8 cellular contexts compared by ENCODE assay signal in the genomic region with DNA sequence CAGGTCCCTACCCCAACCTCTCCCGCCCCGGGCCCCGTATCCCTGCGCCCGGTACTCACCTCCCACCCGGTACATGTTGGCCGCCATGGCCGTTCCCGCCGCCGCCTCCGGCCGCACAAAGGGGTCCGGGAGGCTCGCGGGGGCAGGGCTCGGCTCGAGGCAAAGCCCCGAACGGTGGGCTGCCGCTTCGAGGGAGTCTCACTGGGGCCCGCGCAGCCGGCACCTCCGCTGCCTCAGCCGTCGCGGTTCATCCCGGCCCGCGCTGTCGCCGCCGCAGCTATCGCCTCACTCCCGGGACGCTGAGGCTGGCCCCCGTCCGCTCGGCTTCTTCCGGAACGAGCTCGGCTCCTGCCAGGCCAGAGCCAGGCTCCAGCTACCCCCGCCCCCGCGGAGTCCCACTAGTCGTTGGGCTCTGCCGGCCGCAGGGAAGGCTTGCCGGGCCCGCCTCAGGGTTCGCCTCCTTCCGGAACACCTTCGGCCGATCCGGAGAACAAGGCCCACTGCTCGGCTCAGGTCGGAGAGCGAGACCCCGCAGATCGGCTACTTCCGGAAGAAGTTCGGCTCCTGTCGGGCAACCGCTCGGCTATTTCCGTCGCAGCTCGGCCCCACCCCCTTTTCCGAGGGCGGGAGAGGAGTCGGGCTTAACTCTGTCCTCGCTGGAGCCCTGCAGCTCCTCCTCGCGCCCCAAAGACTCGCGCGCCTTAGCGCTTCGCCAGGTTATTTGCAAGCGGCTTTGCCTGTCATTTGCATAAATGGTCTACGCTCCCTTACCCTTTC. TPM values are rescaled to one million over a fixed set of nuclear protein-coding genes. Genes with fewer than 3 reads are reported as not detected.
DNase-seq lines count a peak whose midpoint lies in the region; ATAC-seq and TF ChIP-seq lines count a peak whose summit lies in the region.

A gene (minus strand): TSS at position 502 of the 777 bp plus-strand sequence. CDS start 415 bp downstream, at position 87.

- H3K4me3 ChIP-seq in SU-DHL-6 (ENCODE audit: insufficient read depth, low read length, poor library complexity, severe bottlenecking) (peak within 1 kb of the TSS; percentile 88), ovary (peak within 1 kb of the TSS; percentile 81), thyroid gland (replicated peaks in 1 of 3) (peak within 1 kb of the TSS; percentile 86 to 96 (median 87))

- H3K4me1 Mint-ChIP-seq in activated naive CD8-positive, alpha-beta T cell treated with anti-CD3 and anti-CD28 coated beads, Interleukin-2, amount 10 ng/mL, durations not matched to agents 7 days and 5 days: peaks cover 34% of the 10 kb centered on the region
- peaks cover 23% of the 10 kb centered on the region for H3K4me1 Mint-ChIP-seq in glutamatergic neuron (ENCODE audit: low read depth, unreplicated experiment)

- peak; percentile 38 for TF ChIP-seq POLR2A in GM10847 (IDR thresholded peaks at IDR 0.05; ENCODE audit: extremely low read depth, insufficient read length)
- TF ChIP-seq POLR2A in ovary (IDR thresholded peaks at IDR 0.05): peak; percentile 59
- peak in 1 of 2 donors; percentile 62 for TF ChIP-seq POLR2A in thyroid gland (IDR thresholded peaks at IDR 0.05)

- H3K27ac ChIP-seq in SU-DHL-6 (ENCODE audit: low read depth, low read length): peak within 1 kb of the TSS; percentile 84
- peak within 1 kb of the TSS; percentile 91 to 95 for H3K27ac ChIP-seq in ovary
- peak within 1 kb of the TSS; percentile 82 to 95 (median 86) for H3K27ac ChIP-seq in thyroid gland

- peak within 1 kb of the TSS; percentile 99 for H3K9ac ChIP-seq in SU-DHL-6 (ENCODE audit: low read length)

- WGBS in ovary, 3 donors: 0 to 1% (median 0%) methylated on average over 55 to 83 of the region's 83 CpGs
- 1 to 4% methylated on average over 10 to 22 of the region's 83 CpGs for WGBS in thyroid gland, 2 donors

- no peaks in the 10 kb centered on the region for H3K27me3 Mint-ChIP-seq in activated naive CD8-positive, alpha-beta T cell treated with anti-CD3 and anti-CD28 coated beads, Interleukin-2, amount 10 ng/mL, durations not matched to agents 7 days and 5 days
- peaks cover 27% of the 10 kb centered on the region for H3K27me3 Mint-ChIP-seq in glutamatergic neuron (ENCODE audit: unreplicated experiment)

- H3K36me3 ChIP-seq in SU-DHL-6 (ENCODE audit: low read length) (peaks cover 18% of the 10 kb centered on the region; the same call in 1 of the 2 replicates), ovary (no peaks in the 10 kb centered on the region), thyroid gland (peaks cover 17 to 25% of the 10 kb centered on the region in 2 donors)

- peak; percentile 99 for DNase-seq in NCI-H128 (lab: John Stamatoyannopoulos, UW; ENCODE audit: unreplicated experiment)
- peak; percentile 99 for DNase-seq in activated naive CD8-positive, alpha-beta T cell treated with anti-CD3 and anti-CD28 coated beads, Interleukin-2, amount 10 ng/mL, durations not matched to agents 7 days and 5 days
- DNase-seq in glutamatergic neuron: peak; percentile 98
- peak; percentile 98 to 100 (median 99) for DNase-seq in ovary
- DNase-seq in thyroid gland: peak; percentile 99

- peaks cover 20% of the 10 kb centered on the region for H3F3A ChIP-seq in SU-DHL-6 (ENCODE audit: insufficient read depth)

- H3K27me3 ChIP-seq in SU-DHL-6 (ENCODE audit: low read length): no peaks in the 10 kb centered on the region
- H3K27me3 ChIP-seq in ovary: no peaks in the 10 kb centered on the region
- H3K27me3 ChIP-seq in thyroid gland: no peaks in the 10 kb centered on the region

- no peak for TF ChIP-seq EP300 in ovary (IDR thresholded peaks at IDR 0.05)

- H3K79me2 ChIP-seq in SU-DHL-6 (ENCODE audit: insufficient read depth, low read length): peaks cover 33% of the 10 kb centered on the region

- peaks cover 52% of the 10 kb centered on the region for H3K36me3 Mint-ChIP-seq in activated naive CD8-positive, alpha-beta T cell treated with anti-CD3 and anti-CD28 coated beads, Interleukin-2, amount 10 ng/mL, durations not matched to agents 7 days and 5 days
- H3K36me3 Mint-ChIP-seq in glutamatergic neuron (ENCODE audit: unreplicated experiment): peaks cover 8% of the 10 kb centered on the region

- peak within 1 kb of the TSS; percentile 88 for H3K27ac Mint-ChIP-seq in activated naive CD8-positive, alpha-beta T cell treated with anti-CD3 and anti-CD28 coated beads, Interleukin-2, amount 10 ng/mL, durations not matched to agents 7 days and 5 days
- peak within 1 kb of the TSS; percentile 93 for H3K27ac Mint-ChIP-seq in glutamatergic neuron (ENCODE audit: unreplicated experiment)

- ATAC-seq in HG02678 (IDR thresholded peaks at IDR 0.05; ENCODE audit: unreplicated experiment): peak; percentile 75
- peak; percentile 89 for ATAC-seq in activated naive CD8-positive, alpha-beta T cell treated with anti-CD3 and anti-CD28 coated beads, Interleukin-2, amount 10 ng/mL, durations not matched to agents 7 days and 5 days (ENCODE audit: low read depth)

- H2AFZ ChIP-seq in SU-DHL-6 (ENCODE audit: low read depth, low read length, severe bottlenecking): no peak within 1 kb of the TSS

- peak within 1 kb of the TSS; percentile 90 for H3K4me2 ChIP-seq in SU-DHL-6 (ENCODE audit: low read depth, low read length, poor library complexity, severe bottlenecking)

- no peaks in the 10 kb centered on the region for H3K9me3 ChIP-seq in SU-DHL-6 (ENCODE audit: insufficient read depth, low read length)
- H3K9me3 ChIP-seq in ovary: no peaks in the 10 kb centered on the region
- H3K9me3 ChIP-seq in thyroid gland: no peaks in the 10 kb centered on the region

- H4K20me1 ChIP-seq in SU-DHL-6 (ENCODE audit: low read depth, low read length): no peaks in the 10 kb centered on the region

- H3K4me1 ChIP-seq in ovary (ENCODE audit: insufficient read depth): peaks cover 9% of the 10 kb centered on the region
- peaks cover 19 to 21% of the 10 kb centered on the region in 2 donors for H3K4me1 ChIP-seq in thyroid gland

- H3K9me3 Mint-ChIP-seq in activated naive CD8-positive, alpha-beta T cell treated with anti-CD3 and anti-CD28 coated beads, Interleukin-2, amount 10 ng/mL, durations not matched to agents 7 days and 5 days: no peaks in the 10 kb centered on the region
- peaks cover 29% of the 10 kb centered on the region for H3K9me3 Mint-ChIP-seq in glutamatergic neuron (ENCODE audit: unreplicated experiment)

- H3K4me3 Mint-ChIP-seq in activated naive CD8-positive, alpha-beta T cell treated with anti-CD3 and anti-CD28 coated beads, Interleukin-2, amount 10 ng/mL, durations not matched to agents 7 days and 5 days: peak within 1 kb of the TSS; percentile 87
- peak within 1 kb of the TSS; percentile 99 for H3K4me3 Mint-ChIP-seq in glutamatergic neuron (ENCODE audit: unreplicated experiment)

- intact Hi-C loops in ovary (cut with DNase I): no loop called here
- intact Hi-C loops in thyroid gland (cut with DNase I): no loop called here

- POLR2A ChIA-PET in activated naive CD8-positive, alpha-beta T cell treated with anti-CD3 and anti-CD28 coated beads, Interleukin-2, amount 10 ng/mL, durations not matched to agents 7 days and 5 days (lab: Charles Lee): interaction anchor here (0.6 to 4.2 kb wide), 32 partner anchors 9 to 285 kb away, joined by 3 to 83 read pairs (median 6); a partner anchor contains a TSS

- H3K9me2 ChIP-seq in SU-DHL-6 (replicated peaks; ENCODE audit: insufficient read depth, low read length): no peaks in the 10 kb centered on the region

- TF ChIP-seq CTCF in SU-DHL-6 (IDR thresholded peaks at IDR 0.05; ENCODE audit: insufficient read depth, low read length, poor library complexity, severe bottlenecking) (no peak), glutamatergic neuron (IDR thresholded peaks at IDR 0.05; ENCODE audit: partially characterized antibody, unreplicated experiment) (no peak), ovary (IDR thresholded peaks at IDR 0.05) (no peak), thyroid gland (IDR thresholded peaks at IDR 0.05) (no peak)

RNA-seq across cellular contexts. Expression of the gene that starts here (rescaled TPM):
- total RNA-seq in activated naive CD8-positive, alpha-beta T cell treated with anti-CD3 and anti-CD28 coated beads, Interleukin-2, amount 10 ng/mL, durations not matched to agents 7 days and 5 days: 100 to 1,000 TPM; 231 to 233 TPM
- total RNA-seq in glutamatergic neuron (ENCODE audit: unreplicated experiment) (172 TPM), ovary (100 to 1,000 TPM in 3 of 7 donors, 10 to 100 TPM in 4; 41.5 to 130 (median 89.8) TPM), thyroid gland (10 to 100 TPM; 65.3 to 76.7 (median 70.7) TPM)
- polyA plus RNA-seq in ovary: 10 to 100 TPM; 54.2 to 90.4 TPM

Comparison
In these comparisons a context has a peak if more than half of its experiments do, and no peak if none do; other contexts are left out.
1. Peak in every context shown above with its lines: DNase-seq, ATAC-seq, H3K4me3 ChIP-seq and H3K27ac ChIP-seq.